ENCODE assay signal across 10 cellular contexts in genomic region chr10:86684305-86684704, GRCh38. TPM values are rescaled to one million over a fixed set of nuclear protein-coding genes. Genes with fewer than 3 reads are reported as not detected.
DNase-seq lines count a peak whose midpoint lies in the region; ATAC-seq and TF ChIP-seq lines count a peak whose summit lies in the region.
"Had no signal": no experiment of that assay in that cellular context is flagged by ENCODE, and none has a peak within 500 bp of the region (broad histone marks: within the 10 kb centered on the region; RNA-seq: fewer than 3 reads in every experiment).

No MANE protein-coding gene starts in this region.

- intact Hi-C loops in adrenal gland (cut with DNase I) (no loop called here), upper lobe of right lung (cut with DNase I) (no loop called here)

- H3K36me3 ChIP-seq in adrenal gland (replicated peaks in 1 of 2) (no peaks in the 10 kb centered on the region), upper lobe of right lung (no peaks in the 10 kb centered on the region), Peyer's patch (no peaks in the 10 kb centered on the region)

- no peaks in the 10 kb centered on the region for H3K9me3 ChIP-seq in adrenal gland (replicated peaks in 1 of 3)
- H3K9me3 ChIP-seq in upper lobe of right lung: no peaks in the 10 kb centered on the region
- H3K9me3 ChIP-seq in Peyer's patch: no peaks in the 10 kb centered on the region

- no peaks in the 10 kb centered on the region for H3K27me3 ChIP-seq in adrenal gland
- H3K27me3 ChIP-seq in upper lobe of right lung: no peaks in the 10 kb centered on the region
- no peaks in the 10 kb centered on the region for H3K27me3 ChIP-seq in Peyer's patch

- DNase-seq in NCI-H446 treated with DMSO at 0.1 percent for 48 hours (lab: John Stamatoyannopoulos, UW) (peak; percentile 0), NCI-H446 (lab: John Stamatoyannopoulos, UW) (no peak), adrenal gland (peak in 4 of 7 donors; percentile 22 to 63 (median 50)), iPS-NIHi7 (ENCODE audit: extremely low spot score) (peak; percentile 77), upper lobe of right lung (no peak), SIG-M5 (lab: John Stamatoyannopoulos, UW) (no peak), Peyer's patch (no peak)
- DNase-seq: CD4-positive, CD25-positive, alpha-beta regulatory T cell had no signal

- TF ChIP-seq POLR2A in adrenal gland (IDR thresholded peaks at IDR 0.05) (no peak), Peyer's patch (IDR thresholded peaks at IDR 0.05) (no peak)

- H3K27ac ChIP-seq in adrenal gland: peak overlapping the region in 1 of 5 donors; percentile 17
- peak overlapping the region; percentile 6 for H3K27ac ChIP-seq in upper lobe of right lung
- peak overlapping the region in 2 of 4 donors; percentile 17 to 69 for H3K27ac ChIP-seq in Peyer's patch

- peaks cover 0 to 6% of the 10 kb centered on the region in 2 donors for H3K4me1 ChIP-seq in adrenal gland (replicated peaks in 1 of 2)
- no peaks in the 10 kb centered on the region for H3K4me1 ChIP-seq in upper lobe of right lung
- peaks cover 0 to 12% (median 0%) of the 10 kb centered on the region in 4 donors for H3K4me1 ChIP-seq in Peyer's patch

- TF ChIP-seq CTCF in adrenal gland (IDR thresholded peaks at IDR 0.05) (peak in 3 of 6 experiments; percentile 44 to 48 (median 47)), upper lobe of right lung (IDR thresholded peaks at IDR 0.05) (peak; percentile 38), Peyer's patch (IDR thresholded peaks at IDR 0.05) (no peak)

- ATAC-seq in upper lobe of right lung (peak; percentile 8), HG03571 (IDR thresholded peaks at IDR 0.05; ENCODE audit: unreplicated experiment) (no peak)

- WGBS in adrenal gland, 4 donors: 7 to 40% (median 33%) methylated on average over 3 to 5 of the region's 5 CpGs

- H3K4me3 ChIP-seq in adrenal gland: no peak overlapping the region
- no peak overlapping the region for H3K4me3 ChIP-seq in upper lobe of right lung
- no peak overlapping the region for H3K4me3 ChIP-seq in Peyer's patch

RNA-seq across cellular contexts. Expression of gene LDB3, which starts 16.0 kb away (rescaled TPM):
- total RNA-seq in adrenal gland (under 1 TPM; 0.14 to 0.57 (median 0.26) TPM), upper lobe of right lung (2.5 TPM), Peyer's patch (1 to 10 TPM; 1.3 to 9.1 (median 2.3) TPM)
- polyA plus RNA-seq in adrenal gland: 1 to 10 TPM in 2 of 3 donors, under 1 TPM in 1; 0.40 to 2.7 (median 1.9) TPM
- total RNA-seq: CD4-positive, CD25-positive, alpha-beta regulatory T cell; glomerular endothelial cell had no signal
- polyA plus RNA-seq: CD4-positive, CD25-positive, alpha-beta regulatory T cell had no signal

RNA-seq across cellular contexts. Expression of gene OPN4, which starts 30.0 kb away (rescaled TPM):
- total RNA-seq in adrenal gland: under 1 TPM in 2 of 8 donors, not detected in 6; 0.28 to 0.45 TPM
- polyA plus RNA-seq in adrenal gland: under 1 TPM in 2 of 3 donors, not detected in 1; 0.29 to 0.30 TPM
- not detected for total RNA-seq in upper lobe of right lung
- not detected for total RNA-seq in Peyer's patch
- total RNA-seq: CD4-positive, CD25-positive, alpha-beta regulatory T cell; glomerular endothelial cell had no signal
- polyA plus RNA-seq: CD4-positive, CD25-positive, alpha-beta regulatory T cell had no signal

Comparison
In these comparisons a context has a peak if more than half of its experiments do, and no peak if none do; other contexts are left out.
1. DNase-seq: peak in NCI-H446 treated with DMSO at 0.1 percent for 48 hours (single experiment), adrenal gland (4 of 7) and iPS-NIHi7 (single experiment); none in NCI-H446 (0 of 2), upper lobe of right lung (single experiment), SIG-M5 (single experiment) and Peyer's patch (0 of 3).